ENCODE assay signal across 12 cellular contexts in the genomic region with DNA sequence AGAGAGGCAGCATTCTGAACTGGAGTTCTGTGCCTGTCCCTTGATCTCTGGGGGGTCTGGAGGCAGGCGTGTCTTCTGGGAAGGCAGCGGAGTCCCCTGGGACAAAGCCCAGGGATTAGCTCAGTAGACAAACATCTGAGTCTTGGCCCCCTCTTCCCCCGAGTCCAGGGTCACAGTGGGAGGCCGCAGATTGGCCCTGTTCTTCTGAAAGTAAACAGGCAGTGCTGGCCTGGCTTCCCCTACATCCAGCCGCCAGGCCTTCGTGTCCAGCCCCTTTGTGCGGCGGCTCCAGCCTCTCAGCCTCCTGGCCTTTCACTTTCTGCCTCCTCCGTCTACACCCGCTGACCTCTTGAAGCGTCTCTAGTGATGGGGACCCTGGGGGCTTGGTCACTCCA. TPM values are rescaled to one million over a fixed set of nuclear protein-coding genes. Genes with fewer than 3 reads are reported as not detected.
A peak's percentile ranks its signal among the peaks of the same experiment; 100 is the strongest.
DNase-seq lines count a peak whose midpoint lies in the region; ATAC-seq, FAIRE-seq and TF ChIP-seq lines count a peak whose summit lies in the region.
"Had no signal": no experiment of that assay in that cellular context is flagged by ENCODE, and none has a peak within 500 bp of the region (broad histone marks: within the 10 kb centered on the region; RNA-seq: fewer than 3 reads in every experiment).

No MANE protein-coding gene starts in this region.

- TF ChIP-seq CTCF in HepG2 (CRISPR knock-in tag; IDR thresholded peaks at IDR 0.05), result no peak
- no peak for TF ChIP-seq CTCF in thoracic aorta (IDR thresholded peaks at IDR 0.05)

- in situ Hi-C loops in HepG2 (cut with HindIII; ENCODE audit: extremely low pct_ligation_motif_present, low pct_unique_long_range_greater_than_20kb), result no loop called here

- H3K27ac ChIP-seq in HUES64 (ENCODE audit: low read depth, low read length), result peak overlapping the region; percentile 2; the same call in 1 of the 2 replicates
- peak overlapping the region; percentile 81 for H3K27ac ChIP-seq in HepG2 (ENCODE audit: extremely low read length, insufficient read depth, low read length)
- peak overlapping the region; percentile 68 to 81 for H3K27ac ChIP-seq in thoracic aorta

- TF ChIP-seq RAD21 in HepG2 (CRISPR knock-in tag; IDR thresholded peaks at IDR 0.05), result no peak

- intact Hi-C loops in HepG2 (cut with micrococcal nuclease; ENCODE audit: unreplicated experiment), result no loop called here

- TF ChIP-seq EP300 in HepG2 (IDR thresholded peaks at IDR 0.05; ENCODE audit: low read depth in 2 of 2, low read length in 2 of 2), result peak in 1 of 2 experiments; percentile 79; a peak in 2 of 4 replicates
- peak; percentile 66 for TF ChIP-seq EP300 in HepG2 (CRISPR knock-in tag; IDR thresholded peaks at IDR 0.05; ENCODE audit: borderline replicate concordance)

- H3K79me2 ChIP-seq in HepG2 (ENCODE audit: insufficient read depth, low read length), result no peaks in the 10 kb centered on the region

- no peaks in the 10 kb centered on the region for H4K20me1 ChIP-seq in HepG2 (ENCODE audit: insufficient read depth, low read length)

- FAIRE-seq in HepG2 (lab: Jason Lieb, UNC), result peak; percentile 52
- FAIRE-seq: colon had no signal

- CTCF ChIA-PET in HepG2 (lab: Yijun Ruan, JAX; ENCODE audit: low intra/inter-chr PET ratio, low total read pairs), result no interaction called here

- DNase-seq in brain pericyte (ENCODE audit: low read depth, low spot score) (peak; percentile 93), HepG2 (ENCODE audit: low spot score) (peak; percentile 86), thoracic aorta (ENCODE audit: low spot score) (peak; percentile 35), NCI-H1092 (lab: John Stamatoyannopoulos, UW) (no peak), T-helper 1 cell (no peak), HUDEP-2 (lab: John Stamatoyannopoulos, UW; ENCODE audit: unreplicated experiment in 76 of 76) (no peak)
- DNase-seq: activated T-cell treated with anti-CD3 and anti-CD28 coated beads, Interleukin-2, amount 50 U/mL, for 24 hours; PC-3; stimulated activated naive CD4-positive, alpha-beta T cell treated with Interleukin-2 at 50 U/mL for 16 hours had no signal

- H3K27me3 ChIP-seq in HUES64 (ENCODE audit: insufficient read depth, low read length), result no peaks in the 10 kb centered on the region
- no peaks in the 10 kb centered on the region for H3K27me3 ChIP-seq in HepG2 (ENCODE audit: control insufficient read depth in 1 of 2, insufficient read depth in 2 of 2, low read length in 2 of 2)
- no peaks in the 10 kb centered on the region for H3K27me3 ChIP-seq in thoracic aorta (replicated peaks; ENCODE audit: insufficient read depth)

- POLR2A ChIA-PET in HepG2 (lab: Yijun Ruan, JAX), result interaction anchor here (1.0 to 2.3 kb wide), 8 partner anchors 10 to 118 kb away, joined by 3 to 38 read pairs (median 4); partner anchors contain the start of gene ZNF414

- H3K4me2 ChIP-seq in HepG2 (ENCODE audit: low read depth, low read length), result peak overlapping the region; percentile 70

- H3K4me1 ChIP-seq in HUES64 (ENCODE audit: insufficient read depth, low read length), result no peaks in the 10 kb centered on the region
- H3K4me1 ChIP-seq in HepG2 (ENCODE audit: insufficient read depth, low read length), result peaks cover 49% of the 10 kb centered on the region
- H3K4me1 ChIP-seq in thoracic aorta (ENCODE audit: control insufficient read depth in 1 of 2, low read depth in 2 of 2), result peaks cover 7 to 16% of the 10 kb centered on the region in 2 donors

- H3K36me3 ChIP-seq in HUES64 (ENCODE audit: insufficient read depth, low read length), result no peaks in the 10 kb centered on the region
- no peaks in the 10 kb centered on the region for H3K36me3 ChIP-seq in HepG2 (replicated peaks in 1 of 2; ENCODE audit: control insufficient read depth in 1 of 2, insufficient read depth in 2 of 2, low read length in 2 of 2)
- no peaks in the 10 kb centered on the region for H3K36me3 ChIP-seq in thoracic aorta

- ATAC-seq in HepG2 (peak; percentile 95), thoracic aorta (ENCODE audit: insufficient number of reproducible peaks, low FRiP score, low read depth) (peak; percentile 63)
- ATAC-seq: PC-3 had no signal

- no peak overlapping the region for H3K4me3 ChIP-seq in HUES64 (ENCODE audit: low read length)
- peak overlapping the region in 2 of 3 experiments; percentile 37 to 56; a peak in 3 of 6 replicates for H3K4me3 ChIP-seq in HepG2 (replicated peaks in 1 of 3; ENCODE audit: insufficient read depth in 1 of 3, low read depth in 2 of 3, low read length in 3 of 3)
- no peak overlapping the region for H3K4me3 ChIP-seq in thoracic aorta

- H3K9me3 ChIP-seq in HUES64 (ENCODE audit: insufficient read depth, low read depth, low read length) (no peaks in the 10 kb centered on the region), HepG2 (ENCODE audit: low read length) (peaks cover 5% of the 10 kb centered on the region; the same call in 1 of the 2 replicates), thoracic aorta (peaks cover 4% of the 10 kb centered on the region)

- no peak overlapping the region for H2AFZ ChIP-seq in HepG2 (ENCODE audit: low read length)

- WGBS in HUES64, result 55% methylated on average over 11 of the region's 11 CpGs
- 0% methylated on average over 9 of the region's 11 CpGs for WGBS in HepG2 (ENCODE audit: low lambda C conversion rate)

- peak in 1 of 2 experiments; percentile 37; a peak in 1 of 4 replicates for TF ChIP-seq POLR2A in HepG2 (IDR thresholded peaks at IDR 0.05; ENCODE audit: insufficient read depth in 1 of 2, low read depth in 2 of 2, low read length in 2 of 2)

- H3K9ac ChIP-seq in HUES64 (ENCODE audit: low read depth, low read length), result no peak overlapping the region
- H3K9ac ChIP-seq in HepG2 (ENCODE audit: insufficient read depth, low read depth, low read length), result peak overlapping the region; percentile 42; the same call in 1 of the 2 replicates

- BruUV-seq in HepG2 (replicated peaks; lab: Mats Ljungman, UMichigan), result no TSS peak

RNA-seq across cellular contexts. Expression of gene NFILZ, which starts 1.0 kb away (rescaled TPM):
- polyA plus RNA-seq in HUES64 (2013, experiment 1 of 2), result not detected
- polyA plus RNA-seq in HUES64 (2013, experiment 2 of 2), result not detected
- total RNA-seq in HepG2 (2016; rRNA removed; fragmentation: Illumina TruSeq; extraction: Trizol), result not detected in 2 replicates
- not detected in 2 replicates for total RNA-seq in HepG2 (2016; cell fraction: cytosol; rRNA removed; fragmentation: Illumina TruSeq; extraction: Trizol; ENCODE audit: low read depth)
- not detected in 2 replicates for total RNA-seq in HepG2 (2016; cell fraction: insoluble cytoplasmic fraction; rRNA removed; fragmentation: Illumina TruSeq; extraction: Trizol)
- total RNA-seq in HepG2 (2016; cell fraction: membrane; rRNA removed; fragmentation: Illumina TruSeq; extraction: Trizol), result not detected in 2 replicates
- total RNA-seq in HepG2 (2016; cell fraction: nucleus; rRNA removed; fragmentation: Illumina TruSeq; extraction: Trizol), result not detected in 2 replicates
- polyA plus RNA-seq in HepG2 (2011; rRNA removed), result not detected in 2 replicates
- polyA plus RNA-seq in HepG2 (2011; cell fraction: cytosol; rRNA removed), result not detected in 2 replicates
- polyA plus RNA-seq in HepG2 (2011; cell fraction: nucleus; rRNA removed), result not detected in 2 replicates
- polyA plus RNA-seq in HepG2 (2012), result not detected in 2 replicates
- not detected in 2 replicates for polyA plus RNA-seq in HepG2 (2016; cell fraction: cytosol; fragmentation: Illumina TruSeq; extraction: Trizol; ENCODE audit: low read depth)
- polyA plus RNA-seq in HepG2 (2016; cell fraction: insoluble cytoplasmic fraction; fragmentation: Illumina TruSeq; extraction: Trizol; ENCODE audit: low read depth), result not detected in 2 replicates
- not detected in 2 replicates for polyA plus RNA-seq in HepG2 (2016; cell fraction: membrane; fragmentation: Illumina TruSeq; extraction: Trizol; ENCODE audit: low read depth)
- polyA plus RNA-seq in HepG2 (2016; cell fraction: nucleus; fragmentation: Illumina TruSeq; extraction: Trizol; ENCODE audit: insufficient read depth, low read depth), result not detected in 2 replicates
- not detected in 2 replicates for polyA minus RNA-seq in HepG2 (2011; rRNA and poly(A)+ RNA removed; ENCODE audit: low replicate concordance)
- not detected in 2 replicates for polyA minus RNA-seq in HepG2 (2011; cell fraction: cytosol; rRNA and poly(A)+ RNA removed)
- not detected in 2 replicates for polyA minus RNA-seq in HepG2 (2011; cell fraction: nucleus; rRNA and poly(A)+ RNA removed)
- total RNA-seq in thoracic aorta, result not detected
- total RNA-seq: PC-3 had no signal
- polyA plus RNA-seq: IgD-negative memory B cell had no signal

RNA-seq across cellular contexts. Expression of gene ADAMTS10, which starts 20.9 kb away (rescaled TPM):
- polyA plus RNA-seq in HUES64 (2013, experiment 1 of 2), result 14.0 TPM
- polyA plus RNA-seq in HUES64 (2013, experiment 2 of 2), result 10.8 TPM
- total RNA-seq in HepG2 (2016; rRNA removed; fragmentation: Illumina TruSeq; extraction: Trizol) (0.49 TPM in 1 of 2 replicates, not detected in the other), thoracic aorta (100 to 1,000 TPM; 164 to 214 TPM)
- not detected in 2 replicates for total RNA-seq in HepG2 (2016; cell fraction: cytosol; rRNA removed; fragmentation: Illumina TruSeq; extraction: Trizol; ENCODE audit: low read depth)
- total RNA-seq in HepG2 (2016; cell fraction: insoluble cytoplasmic fraction; rRNA removed; fragmentation: Illumina TruSeq; extraction: Trizol), result 0.24 TPM in 1 of 2 replicates, not detected in the other
- not detected in 2 replicates for total RNA-seq in HepG2 (2016; cell fraction: membrane; rRNA removed; fragmentation: Illumina TruSeq; extraction: Trizol)
- total RNA-seq in HepG2 (2016; cell fraction: nucleus; rRNA removed; fragmentation: Illumina TruSeq; extraction: Trizol), result 1.2 TPM in 1 of 2 replicates, not detected in the other
- 1.7 and 3.0 TPM in 2 replicates for polyA plus RNA-seq in HepG2 (2011; rRNA removed)
- 0.46 and 0.68 TPM in 2 replicates for polyA plus RNA-seq in HepG2 (2011; cell fraction: cytosol; rRNA removed)
- polyA plus RNA-seq in HepG2 (2011; cell fraction: nucleus; rRNA removed), result 33.0 and 37.3 TPM in 2 replicates
- polyA plus RNA-seq in HepG2 (2012), result 2.1 and 3.0 TPM in 2 replicates
- polyA plus RNA-seq in HepG2 (2016; cell fraction: cytosol; fragmentation: Illumina TruSeq; extraction: Trizol; ENCODE audit: low read depth), result not detected in 2 replicates
- polyA plus RNA-seq in HepG2 (2016; cell fraction: insoluble cytoplasmic fraction; fragmentation: Illumina TruSeq; extraction: Trizol; ENCODE audit: low read depth), result not detected in 2 replicates
- not detected in 2 replicates for polyA plus RNA-seq in HepG2 (2016; cell fraction: membrane; fragmentation: Illumina TruSeq; extraction: Trizol; ENCODE audit: low read depth)
- 0.67 and 1.2 TPM in 2 replicates for polyA plus RNA-seq in HepG2 (2016; cell fraction: nucleus; fragmentation: Illumina TruSeq; extraction: Trizol; ENCODE audit: insufficient read depth, low read depth)
- polyA minus RNA-seq in HepG2 (2011; rRNA and poly(A)+ RNA removed; ENCODE audit: low replicate concordance), result 1.9 and 2.8 TPM in 2 replicates
- polyA minus RNA-seq in HepG2 (2011; cell fraction: cytosol; rRNA and poly(A)+ RNA removed), result 0.79 TPM in 1 of 2 replicates, not detected in the other
- 7.1 and 8.1 TPM in 2 replicates for polyA minus RNA-seq in HepG2 (2011; cell fraction: nucleus; rRNA and poly(A)+ RNA removed)
- total RNA-seq: PC-3 had no signal
- polyA plus RNA-seq: IgD-negative memory B cell had no signal

RNA-seq across cellular contexts. Expression of gene MYO1F, which starts 54.2 kb away (rescaled TPM):
- 2.4 TPM for polyA plus RNA-seq in HUES64 (2013, experiment 1 of 2)
- 2.5 TPM for polyA plus RNA-seq in HUES64 (2013, experiment 2 of 2)
- total RNA-seq in HepG2 (2016; rRNA removed; fragmentation: Illumina TruSeq; extraction: Trizol) (0.09 and 0.13 TPM in 2 replicates), thoracic aorta (10 to 100 TPM; 29.6 to 33.9 TPM)
- 0.20 and 0.26 TPM in 2 replicates for total RNA-seq in HepG2 (2016; cell fraction: cytosol; rRNA removed; fragmentation: Illumina TruSeq; extraction: Trizol; ENCODE audit: low read depth)
- total RNA-seq in HepG2 (2016; cell fraction: insoluble cytoplasmic fraction; rRNA removed; fragmentation: Illumina TruSeq; extraction: Trizol), result 0.11 and 0.16 TPM in 2 replicates
- total RNA-seq in HepG2 (2016; cell fraction: membrane; rRNA removed; fragmentation: Illumina TruSeq; extraction: Trizol), result 0.21 and 0.80 TPM in 2 replicates
- total RNA-seq in HepG2 (2016; cell fraction: nucleus; rRNA removed; fragmentation: Illumina TruSeq; extraction: Trizol), result not detected in 2 replicates
- polyA plus RNA-seq in HepG2 (2011; rRNA removed), result 0.13 and 0.34 TPM in 2 replicates
- polyA plus RNA-seq in HepG2 (2011; cell fraction: cytosol; rRNA removed), result 0.13 and 0.30 TPM in 2 replicates
- 0.40 and 0.64 TPM in 2 replicates for polyA plus RNA-seq in HepG2 (2011; cell fraction: nucleus; rRNA removed)
- polyA plus RNA-seq in HepG2 (2012), result 0.42 and 1.5 TPM in 2 replicates
- 0.25 and 0.37 TPM in 2 replicates for polyA plus RNA-seq in HepG2 (2016; cell fraction: cytosol; fragmentation: Illumina TruSeq; extraction: Trizol; ENCODE audit: low read depth)
- 0.16 TPM in 1 of 2 replicates, not detected in the other for polyA plus RNA-seq in HepG2 (2016; cell fraction: insoluble cytoplasmic fraction; fragmentation: Illumina TruSeq; extraction: Trizol; ENCODE audit: low read depth)
- polyA plus RNA-seq in HepG2 (2016; cell fraction: membrane; fragmentation: Illumina TruSeq; extraction: Trizol; ENCODE audit: low read depth), result 0.32 and 0.36 TPM in 2 replicates
- polyA plus RNA-seq in HepG2 (2016; cell fraction: nucleus; fragmentation: Illumina TruSeq; extraction: Trizol; ENCODE audit: insufficient read depth, low read depth), result 0.17 and 0.21 TPM in 2 replicates
- polyA minus RNA-seq in HepG2 (2011; rRNA and poly(A)+ RNA removed; ENCODE audit: low replicate concordance), result 0.42 and 0.63 TPM in 2 replicates
- not detected in 2 replicates for polyA minus RNA-seq in HepG2 (2011; cell fraction: cytosol; rRNA and poly(A)+ RNA removed)
- not detected in 2 replicates for polyA minus RNA-seq in HepG2 (2011; cell fraction: nucleus; rRNA and poly(A)+ RNA removed)

Comparison
In these comparisons a context has a peak if more than half of its experiments do, and no peak if none do; other contexts are left out.
1. H3K27ac ChIP-seq: peak in every context shown above with its lines; median percentile 81 in HepG2; 74 in thoracic aorta; 2 in HUES64.
2. H3K4me3 ChIP-seq: peak in HepG2 (2 of 3); none in HUES64 (single experiment) and thoracic aorta (single experiment).
3. DNase-seq: peak in brain pericyte (single experiment), HepG2 (single experiment) and thoracic aorta (single experiment); none in NCI-H1092 (single experiment), T-helper 1 cell (0 of 5) and HUDEP-2 (0 of 76).
4. RNA of gene ADAMTS10, which starts 20.9 kb away (total RNA-seq): 164 to 214 TPM in thoracic aorta; 0.24 to 1.2 TPM in HepG2; every median in the first group is over 10 times any median in the second.
5. RNA of gene MYO1F, which starts 54.2 kb away (total RNA-seq): 29.6 to 33.9 TPM in thoracic aorta; 0.09 to 0.80 TPM in HepG2; every median in the first group is over 10 times any median in the second.